ENCODE assay signal across 37 cellular contexts in the genomic region with DNA sequence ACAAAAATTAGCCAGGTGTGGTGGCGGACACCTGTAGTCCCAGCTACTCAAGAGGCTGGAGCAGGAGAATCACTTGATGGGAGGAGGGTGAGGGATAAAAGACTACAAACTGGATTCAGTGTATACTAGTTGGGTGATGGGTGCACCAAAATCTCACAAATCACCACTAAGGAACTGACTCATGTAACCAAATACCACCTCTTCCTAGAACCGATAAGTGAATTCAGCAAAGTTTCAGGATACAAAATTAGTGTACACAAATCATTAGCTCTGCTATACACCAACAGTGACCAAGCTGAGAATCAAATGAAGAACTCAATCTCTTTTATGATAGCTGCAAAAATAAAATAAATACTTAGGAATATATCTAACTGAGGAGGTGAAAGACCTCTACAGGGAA. TPM values are rescaled to one million over a fixed set of nuclear protein-coding genes. Genes with fewer than 3 reads are reported as not detected.
DNase-seq lines count a peak whose midpoint lies in the region; ATAC-seq and TF ChIP-seq lines count a peak whose summit lies in the region.
"Had no signal": no experiment of that assay in that cellular context is flagged by ENCODE, and none has a peak within 500 bp of the region (broad histone marks: within the 10 kb centered on the region; RNA-seq: fewer than 3 reads in every experiment).

No MANE protein-coding gene starts in this region.

- CTCF ChIA-PET in activated CD4-positive, alpha-beta T cell treated with anti-CD3 and anti-CD28 coated beads for 36 hours (lab: Charles Lee): no interaction called here

- peaks cover 2% of the 10 kb centered on the region for H3K27me3 Mint-ChIP-seq in activated CD4-positive, alpha-beta T cell treated with anti-CD3 and anti-CD28 coated beads for 36 hours
- H3K27me3 Mint-ChIP-seq in stimulated activated naive CD8-positive, alpha-beta T cell treated with anti-CD3 and anti-CD28 coated beads, Interleukin-15, amount 100 ng/mL, for 72 hours: peaks cover 22% of the 10 kb centered on the region
- peaks cover 4% of the 10 kb centered on the region for H3K27me3 Mint-ChIP-seq in activated T-helper 17 cell treated with anti-CD3 and anti-CD28 coated beads, Interleukin-2, amount 50 U/mL, for 72 hours
- H3K27me3 Mint-ChIP-seq: CD4-positive, alpha-beta memory T cell had no signal

- no peaks in the 10 kb centered on the region for H3K9me3 ChIP-seq in gastrocnemius medialis
- H3K9me3 ChIP-seq: BE2C, BLaER1 had no signal

- ATAC-seq in activated CD4-positive, alpha-beta T cell treated with anti-CD3 and anti-CD28 coated beads for 36 hours: peak; percentile 33
- ATAC-seq in stimulated activated naive CD8-positive, alpha-beta T cell treated with anti-CD3 and anti-CD28 coated beads, Interleukin-15, amount 100 ng/mL, for 72 hours: peak; percentile 43
- no peak for ATAC-seq in stimulated activated naive CD8-positive, alpha-beta T cell treated with anti-CD3 and anti-CD28 coated beads, Interleukin-15, Interleukin-2, amounts not matched to agents 100 U/mL and 50 U/mL, for 24 hours
- ATAC-seq in activated T-helper 17 cell treated with anti-CD3 and anti-CD28 coated beads, Interleukin-2, amount 50 U/mL, for 72 hours (replicated peaks): peak; percentile 54
- peak; percentile 77 for ATAC-seq in stimulated activated effector memory CD8-positive, alpha-beta T cell treated with anti-CD3 and anti-CD28 coated beads, Interleukin-12 subunit alpha, Interleukin-12 subunit beta, amount 100 ng/mL, for 72 hours
- no peak for ATAC-seq in gastrocnemius medialis
- ATAC-seq: A549; CD8-positive, alpha-beta T cell had no signal

- no peak for TF ChIP-seq CTCF in gastrocnemius medialis (IDR thresholded peaks at IDR 0.05 in 4 of 5, conservative IDR thresholded peaks at IDR 0.05 in 1 of 5)

- no peaks in the 10 kb centered on the region for H3K27me3 ChIP-seq in gastrocnemius medialis
- H3K27me3 ChIP-seq: BLaER1; BLaER1 treated with 17β-estradiol and CSF1 and Interleukin-3, amounts not matched to agents 10 nM and 100 nM had no signal

- DNase-seq in activated CD4-positive, alpha-beta T cell treated with anti-CD3 and anti-CD28 coated beads for 36 hours: no peak
- no peak for DNase-seq in activated CD4-positive, alpha-beta T cell treated with anti-CD3 and anti-CD28 coated beads, Interleukin-2, amount 50 U/mL, for 4 hours
- no peak for DNase-seq in stimulated activated naive CD8-positive, alpha-beta T cell treated with anti-CD3 and anti-CD28 coated beads, Interleukin-15, amount 100 ng/mL, for 72 hours
- DNase-seq in stimulated activated naive CD8-positive, alpha-beta T cell treated with anti-CD3 and anti-CD28 coated beads, Interleukin-15, Interleukin-2, amounts not matched to agents 100 U/mL and 50 U/mL, for 24 hours: no peak
- DNase-seq in stimulated activated effector memory CD8-positive, alpha-beta T cell treated with anti-CD3 and anti-CD28 coated beads, Interleukin-12 subunit alpha, Interleukin-12 subunit beta, amount 100 ng/mL, for 72 hours (ENCODE audit: low spot score in 2 of 2): no peak
- DNase-seq in gastrocnemius medialis: no peak
- DNase-seq in NCI-H2107 treated with DMSO at 0.1 percent for 48 hours (lab: John Stamatoyannopoulos, UW; ENCODE audit: unreplicated experiment): no peak
- DNase-seq: 8988T; ACHN; AML-193; BE2C; C1 segment of cervical spinal cord; Caco-2; Calu3; CD4-positive, alpha-beta memory T cell; CD4-positive, alpha-beta T cell; CD4-positive, CD25-positive, alpha-beta regulatory T cell; CD8-positive, alpha-beta memory T cell; CD8-positive, alpha-beta T cell; COR-L47; DMS 273 treated with DMSO at 0.1 percent for 48 hours; DMS153; DMS53; DMS79; DMS79 treated with DMSO at 0.1 percent for 48 hours; DND-41; EL had no signal

- H3K4me1 ChIP-seq in gastrocnemius medialis: no peaks in the 10 kb centered on the region
- H3K4me1 ChIP-seq: BE2C had no signal

- H3K4me1 Mint-ChIP-seq in activated CD4-positive, alpha-beta T cell treated with anti-CD3 and anti-CD28 coated beads for 36 hours: peaks cover 26% of the 10 kb centered on the region
- peaks cover 31% of the 10 kb centered on the region for H3K4me1 Mint-ChIP-seq in stimulated activated naive CD8-positive, alpha-beta T cell treated with anti-CD3 and anti-CD28 coated beads, Interleukin-15, amount 100 ng/mL, for 72 hours
- peaks cover 14% of the 10 kb centered on the region for H3K4me1 Mint-ChIP-seq in activated T-helper 17 cell treated with anti-CD3 and anti-CD28 coated beads, Interleukin-2, amount 50 U/mL, for 72 hours
- H3K4me1 Mint-ChIP-seq in stimulated activated effector memory CD8-positive, alpha-beta T cell treated with anti-CD3 and anti-CD28 coated beads, Interleukin-12 subunit alpha, Interleukin-12 subunit beta, amount 100 ng/mL, for 72 hours: peaks cover 32% of the 10 kb centered on the region

- no peak for TF ChIP-seq POLR2A in gastrocnemius medialis (IDR thresholded peaks at IDR 0.05)

- H3K36me3 ChIP-seq in gastrocnemius medialis: no peaks in the 10 kb centered on the region
- H3K36me3 ChIP-seq: BE2C; BLaER1; BLaER1 treated with 17β-estradiol and CSF1 and Interleukin-3, amounts not matched to agents 10 nM and 100 nM had no signal

- no peak overlapping the region for H3K27ac ChIP-seq in gastrocnemius medialis
- H3K27ac ChIP-seq: 22Rv1, A549, BLaER1, C4-2B had no signal

- no peak overlapping the region for H3K4me3 ChIP-seq in gastrocnemius medialis
- H3K4me3 ChIP-seq: A549; BLaER1; BLaER1 treated with 17β-estradiol and CSF1 and Interleukin-3, amounts not matched to agents 10 nM and 100 nM had no signal

- H3K27ac Mint-ChIP-seq in activated CD4-positive, alpha-beta T cell treated with anti-CD3 and anti-CD28 coated beads for 36 hours: no peak overlapping the region
- no peak overlapping the region for H3K27ac Mint-ChIP-seq in stimulated activated naive CD8-positive, alpha-beta T cell treated with anti-CD3 and anti-CD28 coated beads, Interleukin-15, amount 100 ng/mL, for 72 hours
- no peak overlapping the region for H3K27ac Mint-ChIP-seq in activated T-helper 17 cell treated with anti-CD3 and anti-CD28 coated beads, Interleukin-2, amount 50 U/mL, for 72 hours
- H3K27ac Mint-ChIP-seq in stimulated activated effector memory CD8-positive, alpha-beta T cell treated with anti-CD3 and anti-CD28 coated beads, Interleukin-12 subunit alpha, Interleukin-12 subunit beta, amount 100 ng/mL, for 72 hours: no peak overlapping the region
- H3K27ac Mint-ChIP-seq: B cell; CD14-positive monocyte; CD4-positive, alpha-beta T cell; CD4-positive, CD25-positive, alpha-beta regulatory T cell; CD8-positive, alpha-beta memory T cell; CD8-positive, alpha-beta T cell had no signal

- intact Hi-C loops in activated CD4-positive, alpha-beta T cell treated with anti-CD3 and anti-CD28 coated beads for 36 hours (cut with DNase I, micrococcal nuclease): no loop called here
- intact Hi-C loops in gastrocnemius medialis (cut with DNase I; ENCODE audit: low total_unique reads): no loop called here

- POLR2A ChIA-PET in activated CD4-positive, alpha-beta T cell treated with anti-CD3 and anti-CD28 coated beads for 36 hours (lab: Charles Lee): interaction anchor here (0.7 kb wide), 1 partner anchor 46 kb away, joined by 3 read pairs; no protein-coding TSS in a partner anchor

- no peaks in the 10 kb centered on the region for H3K36me3 Mint-ChIP-seq in activated CD4-positive, alpha-beta T cell treated with anti-CD3 and anti-CD28 coated beads for 36 hours (ENCODE audit: low read depth)
- H3K36me3 Mint-ChIP-seq in activated T-helper 17 cell treated with anti-CD3 and anti-CD28 coated beads, Interleukin-2, amount 50 U/mL, for 72 hours (ENCODE audit: low read depth): no peaks in the 10 kb centered on the region
- H3K36me3 Mint-ChIP-seq in stimulated activated effector memory CD8-positive, alpha-beta T cell treated with anti-CD3 and anti-CD28 coated beads, Interleukin-12 subunit alpha, Interleukin-12 subunit beta, amount 100 ng/mL, for 72 hours: no peaks in the 10 kb centered on the region
- H3K36me3 Mint-ChIP-seq: CD14-positive monocyte; CD4-positive, alpha-beta memory T cell; CD4-positive, CD25-positive, alpha-beta regulatory T cell; CD8-positive, alpha-beta memory T cell; CD8-positive, alpha-beta T cell had no signal

- no peak overlapping the region for H3K4me3 Mint-ChIP-seq in activated CD4-positive, alpha-beta T cell treated with anti-CD3 and anti-CD28 coated beads for 36 hours
- no peak overlapping the region for H3K4me3 Mint-ChIP-seq in stimulated activated naive CD8-positive, alpha-beta T cell treated with anti-CD3 and anti-CD28 coated beads, Interleukin-15, amount 100 ng/mL, for 72 hours
- no peak overlapping the region for H3K4me3 Mint-ChIP-seq in activated T-helper 17 cell treated with anti-CD3 and anti-CD28 coated beads, Interleukin-2, amount 50 U/mL, for 72 hours
- no peak overlapping the region for H3K4me3 Mint-ChIP-seq in stimulated activated effector memory CD8-positive, alpha-beta T cell treated with anti-CD3 and anti-CD28 coated beads, Interleukin-12 subunit alpha, Interleukin-12 subunit beta, amount 100 ng/mL, for 72 hours
- H3K4me3 Mint-ChIP-seq: B cell; CD14-positive monocyte; CD4-positive, alpha-beta memory T cell; CD4-positive, alpha-beta T cell; CD4-positive, CD25-positive, alpha-beta regulatory T cell; CD8-positive, alpha-beta memory T cell; CD8-positive, alpha-beta T cell had no signal

- in situ Hi-C loops in gastrocnemius medialis (cut with MboI; ENCODE audit: low sequenced_read_pairs in 4 of 4): no loop called here

- no peaks in the 10 kb centered on the region for H3K9me3 Mint-ChIP-seq in activated CD4-positive, alpha-beta T cell treated with anti-CD3 and anti-CD28 coated beads for 36 hours (ENCODE audit: low read depth)
- no peaks in the 10 kb centered on the region for H3K9me3 Mint-ChIP-seq in stimulated activated naive CD8-positive, alpha-beta T cell treated with anti-CD3 and anti-CD28 coated beads, Interleukin-15, amount 100 ng/mL, for 72 hours
- H3K9me3 Mint-ChIP-seq in activated T-helper 17 cell treated with anti-CD3 and anti-CD28 coated beads, Interleukin-2, amount 50 U/mL, for 72 hours: no peaks in the 10 kb centered on the region
- no peaks in the 10 kb centered on the region for H3K9me3 Mint-ChIP-seq in stimulated activated effector memory CD8-positive, alpha-beta T cell treated with anti-CD3 and anti-CD28 coated beads, Interleukin-12 subunit alpha, Interleukin-12 subunit beta, amount 100 ng/mL, for 72 hours
- H3K9me3 Mint-ChIP-seq: CD4-positive, alpha-beta memory T cell; CD4-positive, alpha-beta T cell; CD8-positive, alpha-beta memory T cell; CD8-positive, alpha-beta T cell had no signal

RNA-seq across cellular contexts. Expression of a gene that starts 23.0 kb away (rescaled TPM):
- not detected for total RNA-seq in activated CD4-positive, alpha-beta T cell treated with anti-CD3 and anti-CD28 coated beads for 36 hours
- total RNA-seq in activated T-helper 17 cell treated with anti-CD3 and anti-CD28 coated beads, Interleukin-2, amount 50 U/mL, for 72 hours: not detected
- total RNA-seq in gastrocnemius medialis: under 1 TPM in 1 of 4 donors, not detected in 3; 0.32 TPM
- total RNA-seq: A172; A673; B cell; Caco-2; CD4-positive, alpha-beta memory T cell; CD4-positive, alpha-beta T cell; CD4-positive, CD25-positive, alpha-beta regulatory T cell; CD8-positive, alpha-beta memory T cell; CD8-positive, alpha-beta T cell had no signal

Comparison
In these comparisons a context has a peak if more than half of its experiments do, and no peak if none do; other contexts are left out.
1. ATAC-seq: peak in activated CD4-positive, alpha-beta T cell treated with anti-CD3 and anti-CD28 coated beads for 36 hours (single experiment), stimulated activated naive CD8-positive, alpha-beta T cell treated with anti-CD3 and anti-CD28 coated beads, Interleukin-15, amount 100 ng/mL, for 72 hours (single experiment), activated T-helper 17 cell treated with anti-CD3 and anti-CD28 coated beads, Interleukin-2, amount 50 U/mL, for 72 hours (single experiment) and stimulated activated effector memory CD8-positive, alpha-beta T cell treated with anti-CD3 and anti-CD28 coated beads, Interleukin-12 subunit alpha, Interleukin-12 subunit beta, amount 100 ng/mL, for 72 hours (single experiment); none in stimulated activated naive CD8-positive, alpha-beta T cell treated with anti-CD3 and anti-CD28 coated beads, Interleukin-15, Interleukin-2, amounts not matched to agents 100 U/mL and 50 U/mL, for 24 hours (single experiment) and gastrocnemius medialis (0 of 2).